Comparison of ENCODE assay signal across 1 cellular context in genomic region chr12:112927925-112928324, GRCh38.
A peak's percentile ranks its signal among the peaks of the same experiment; 100 is the strongest.
TF ChIP-seq lines count a peak whose summit lies in the region.

No MANE protein-coding gene starts in this region.

TF ChIP-seq in HepG2, 621 proteins besides CTCF, POLR2A, EP300 and RAD21:
- TF ChIP-seq MAFF (IDR thresholded peaks at IDR 0.05; ENCODE audit: low read depth, low read length), result peak; percentile 80
- TF ChIP-seq ISX (CRISPR knock-in tag; conservative IDR thresholded peaks at IDR 0.05), result no peak
- TF ChIP-seq MAFK (conservative IDR thresholded peaks at IDR 0.05 in 1 of 2, IDR thresholded peaks at IDR 0.05 in 1 of 2; ENCODE audit: low read length in 2 of 2), result peak; percentile 80 to 84
- TF ChIP-seq NR2F1 (CRISPR knock-in tag; IDR thresholded peaks at IDR 0.05), result no peak
TF ChIP-seq in HepG2: peak in this region for 2.
